In the genomic region with DNA sequence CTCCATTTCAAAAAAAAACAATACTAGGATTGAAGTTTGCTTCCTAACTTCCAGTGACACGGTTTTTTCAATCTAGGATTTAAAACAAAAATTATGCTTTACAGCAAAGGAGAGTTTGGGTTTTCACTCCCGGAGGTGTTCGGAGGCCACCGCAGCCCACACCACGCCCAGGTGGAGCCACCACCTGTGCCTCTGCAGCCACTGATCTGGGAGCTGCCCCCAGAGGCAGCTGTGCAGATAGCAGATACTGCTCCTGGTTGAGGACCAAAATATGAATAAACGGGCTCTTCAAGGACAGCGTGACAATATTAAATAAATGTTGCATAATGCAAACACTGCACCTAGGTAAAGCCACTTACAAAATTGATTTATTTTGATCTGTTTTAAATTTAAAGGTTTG, we compare ENCODE assay signal across 19 cellular contexts. TPM values are rescaled to one million over a fixed set of nuclear protein-coding genes. Genes with fewer than 3 reads are reported as not detected.
DNase-seq lines count a peak whose midpoint lies in the region; ATAC-seq and TF ChIP-seq lines count a peak whose summit lies in the region.
"Had no signal": no experiment of that assay in that cellular context is flagged by ENCODE, and none has a peak within 500 bp of the region (broad histone marks: within the 10 kb centered on the region; RNA-seq: fewer than 3 reads in every experiment).

No MANE protein-coding gene starts in this region.

- H3K27me3 ChIP-seq in Caco-2 (replicated peaks; ENCODE audit: control insufficient read depth, insufficient read depth, low read length) (no peaks in the 10 kb centered on the region), GM23338 (ENCODE audit: insufficient read depth) (no peaks in the 10 kb centered on the region)
- H3K27me3 ChIP-seq: right lobe of liver had no signal

- H3K9me3 ChIP-seq in Caco-2 (no peaks in the 10 kb centered on the region), OCI-LY7 (ENCODE audit: low read length) (no peaks in the 10 kb centered on the region)
- H3K9me3 ChIP-seq: BLaER1, right lobe of liver, transverse colon had no signal

- no peaks in the 10 kb centered on the region for H3K27me3 Mint-ChIP-seq in Caco-2 (ENCODE audit: insufficient read depth, unreplicated experiment)
- H3K27me3 Mint-ChIP-seq in GM23338 (ENCODE audit: insufficient read depth, low read depth, poor library complexity), result peaks cover 4% of the 10 kb centered on the region
- peaks cover 49% of the 10 kb centered on the region for H3K27me3 Mint-ChIP-seq in stimulated activated memory B cell treated with anti-CD40 and anti-IgM and Interleukin-4, amounts not matched to agents 10 μg/mL and 1 μg/mL and 100 μg/mL, for 72 hours
- peaks cover 13% of the 10 kb centered on the region for H3K27me3 Mint-ChIP-seq in activated CD4-positive, alpha-beta T cell treated with anti-CD3 and anti-CD28 coated beads, Interleukin-2, amount 10 ng/mL, durations not matched to agents 7 days and 5 days

- H3K4me3 Mint-ChIP-seq in Caco-2 (ENCODE audit: unreplicated experiment), result no peak overlapping the region
- H3K4me3 Mint-ChIP-seq in GM23338, result no peak overlapping the region
- H3K4me3 Mint-ChIP-seq in stimulated activated memory B cell treated with anti-CD40 and anti-IgM and Interleukin-4, amounts not matched to agents 10 μg/mL and 1 μg/mL and 100 μg/mL, for 72 hours, result no peak overlapping the region
- H3K4me3 Mint-ChIP-seq in activated CD4-positive, alpha-beta T cell treated with anti-CD3 and anti-CD28 coated beads, Interleukin-2, amount 10 ng/mL, durations not matched to agents 7 days and 5 days, result no peak overlapping the region
- H3K4me3 Mint-ChIP-seq: activated B cell treated with CpG ODN at 0.5 μM for 24 hours, brain, nephron had no signal

- peak in 1 of 2 experiments; percentile 41 for DNase-seq in Caco-2
- no peak for DNase-seq in GM23338 (ENCODE audit: low spot score)
- peak; percentile 5 for DNase-seq in OCI-LY7 (ENCODE audit: low spot score)
- DNase-seq in iPS-NIHi11 (ENCODE audit: low spot score), result peak; percentile 59
- DNase-seq in SHP77 treated with DMSO at 0.1 percent for 48 hours (lab: John Stamatoyannopoulos, UW), result no peak
- no peak for DNase-seq in activated CD4-positive, alpha-beta T cell treated with anti-CD3 and anti-CD28 coated beads, Interleukin-2, amount 10 ng/mL, durations not matched to agents 7 days and 5 days
- DNase-seq: activated B cell treated with CpG ODN at 0.5 μM for 24 hours; effector CD8-positive, alpha-beta T cell; EL; NCI-H2081; stimulated activated CD4-positive, alpha-beta T cell treated with anti-CD3 and anti-CD28 coated beads, Interleukin-4, amount 100 ng/mL, for 1 hour; transverse colon had no signal

- H3K36me3 Mint-ChIP-seq in Caco-2 (ENCODE audit: insufficient read depth, unreplicated experiment) (no peaks in the 10 kb centered on the region), GM23338 (ENCODE audit: low read depth) (no peaks in the 10 kb centered on the region)
- H3K36me3 Mint-ChIP-seq in stimulated activated memory B cell treated with anti-CD40 and anti-IgM and Interleukin-4, amounts not matched to agents 10 μg/mL and 1 μg/mL and 100 μg/mL, for 72 hours, result no peaks in the 10 kb centered on the region
- H3K36me3 Mint-ChIP-seq in activated CD4-positive, alpha-beta T cell treated with anti-CD3 and anti-CD28 coated beads, Interleukin-2, amount 10 ng/mL, durations not matched to agents 7 days and 5 days (ENCODE audit: low read depth), result no peaks in the 10 kb centered on the region
- H3K36me3 Mint-ChIP-seq: brain had no signal

- no peaks in the 10 kb centered on the region for H4K20me1 ChIP-seq in GM23338 (replicated peaks; ENCODE audit: insufficient read depth)
- H4K20me1 ChIP-seq in OCI-LY7 (ENCODE audit: insufficient read depth, low read length), result no peaks in the 10 kb centered on the region
- H4K20me1 ChIP-seq: BLaER1 had no signal

- CTCF ChIA-PET in Caco-2 (lab: Charles Lee), result interaction anchor here (0.6 to 1.0 kb wide), 3 partner anchors 30 to 449 kb away, joined by 3 read pairs; a partner anchor contains a TSS
- CTCF ChIA-PET in OCI-LY7 (lab: Charles Lee; ENCODE audit: unreplicated experiment), result no interaction called here
- CTCF ChIA-PET in activated CD4-positive, alpha-beta T cell treated with anti-CD3 and anti-CD28 coated beads, Interleukin-2, amount 10 ng/mL, durations not matched to agents 7 days and 5 days (lab: Charles Lee), result interaction anchor here (0.7 to 1.2 kb wide), 2 partner anchors 12 to 45 kb away, joined by 3 to 5 read pairs; no protein-coding TSS in a partner anchor

- H3K27ac Mint-ChIP-seq in Caco-2 (ENCODE audit: unreplicated experiment) (no peak overlapping the region), GM23338 (no peak overlapping the region)
- H3K27ac Mint-ChIP-seq in stimulated activated memory B cell treated with anti-CD40 and anti-IgM and Interleukin-4, amounts not matched to agents 10 μg/mL and 1 μg/mL and 100 μg/mL, for 72 hours, result no peak overlapping the region
- H3K27ac Mint-ChIP-seq in activated CD4-positive, alpha-beta T cell treated with anti-CD3 and anti-CD28 coated beads, Interleukin-2, amount 10 ng/mL, durations not matched to agents 7 days and 5 days, result no peak overlapping the region
- H3K27ac Mint-ChIP-seq: activated B cell treated with CpG ODN at 0.5 μM for 24 hours, brain, nephron had no signal

- no peaks in the 10 kb centered on the region for H3K9me3 Mint-ChIP-seq in Caco-2 (ENCODE audit: unreplicated experiment)
- H3K9me3 Mint-ChIP-seq in GM23338, result no peaks in the 10 kb centered on the region
- no peaks in the 10 kb centered on the region for H3K9me3 Mint-ChIP-seq in stimulated activated memory B cell treated with anti-CD40 and anti-IgM and Interleukin-4, amounts not matched to agents 10 μg/mL and 1 μg/mL and 100 μg/mL, for 72 hours
- no peaks in the 10 kb centered on the region for H3K9me3 Mint-ChIP-seq in activated CD4-positive, alpha-beta T cell treated with anti-CD3 and anti-CD28 coated beads, Interleukin-2, amount 10 ng/mL, durations not matched to agents 7 days and 5 days
- H3K9me3 Mint-ChIP-seq: activated B cell treated with CpG ODN at 0.5 μM for 24 hours, nephron had no signal

- POLR2A ChIA-PET in Caco-2 (lab: Charles Lee), result no interaction called here
- POLR2A ChIA-PET in OCI-LY7 (lab: Charles Lee), result no interaction called here
- POLR2A ChIA-PET in activated CD4-positive, alpha-beta T cell treated with anti-CD3 and anti-CD28 coated beads, Interleukin-2, amount 10 ng/mL, durations not matched to agents 7 days and 5 days (lab: Charles Lee), result no interaction called here

- H3K79me2 ChIP-seq in GM23338 (replicated peaks; ENCODE audit: insufficient read depth) (no peaks in the 10 kb centered on the region), OCI-LY7 (ENCODE audit: insufficient read depth, low read depth, low read length) (no peaks in the 10 kb centered on the region)

- H3K36me3 ChIP-seq in Caco-2 (ENCODE audit: control insufficient read depth, insufficient read depth, low read length) (no peaks in the 10 kb centered on the region), GM23338 (ENCODE audit: insufficient read depth) (no peaks in the 10 kb centered on the region), OCI-LY7 (ENCODE audit: insufficient read depth, low read length) (no peaks in the 10 kb centered on the region)
- H3K36me3 ChIP-seq: BLaER1, right lobe of liver, transverse colon had no signal

- H3K27ac ChIP-seq in GM23338 (ENCODE audit: low read depth) (no peak overlapping the region), OCI-LY7 (ENCODE audit: low read depth, low read length, poor library complexity, severe bottlenecking) (no peak overlapping the region)
- H3K27ac ChIP-seq: BLaER1, right lobe of liver, transverse colon had no signal

- BruUV-seq in Caco-2 (replicated peaks; lab: Mats Ljungman, UMichigan) (no TSS peak), OCI-LY7 (replicated peaks; lab: Mats Ljungman, UMichigan) (no TSS peak)

- H3K4me1 ChIP-seq in Caco-2, result peaks cover 2% of the 10 kb centered on the region; the same call in 1 of the 2 replicates
- H3K4me1 ChIP-seq in GM23338 (ENCODE audit: insufficient read depth), result no peaks in the 10 kb centered on the region
- no peaks in the 10 kb centered on the region for H3K4me1 ChIP-seq in OCI-LY7 (ENCODE audit: insufficient read depth, low read length, poor library complexity, severe bottlenecking)

- H3K4me1 Mint-ChIP-seq in Caco-2 (ENCODE audit: low read depth, unreplicated experiment) (peaks cover 7% of the 10 kb centered on the region), GM23338 (no peaks in the 10 kb centered on the region; the same call in 1 of the 3 replicates)
- no peaks in the 10 kb centered on the region for H3K4me1 Mint-ChIP-seq in stimulated activated memory B cell treated with anti-CD40 and anti-IgM and Interleukin-4, amounts not matched to agents 10 μg/mL and 1 μg/mL and 100 μg/mL, for 72 hours
- H3K4me1 Mint-ChIP-seq in activated CD4-positive, alpha-beta T cell treated with anti-CD3 and anti-CD28 coated beads, Interleukin-2, amount 10 ng/mL, durations not matched to agents 7 days and 5 days, result no peaks in the 10 kb centered on the region
- H3K4me1 Mint-ChIP-seq: activated B cell treated with CpG ODN at 0.5 μM for 24 hours had no signal

- intact Hi-C loops in Caco-2 (cut with micrococcal nuclease; ENCODE audit: unreplicated experiment), result loop anchor here (10.0 kb wide), 1 partner anchor 466 kb away; no protein-coding TSS in a partner anchor
- intact Hi-C loops in OCI-LY7 (cut with micrococcal nuclease; ENCODE audit: unreplicated experiment), result no loop called here

- H3K4me3 ChIP-seq in Caco-2 (ENCODE audit: low read depth, low read length) (no peak overlapping the region), GM23338 (no peak overlapping the region), OCI-LY7 (ENCODE audit: low read depth, low read length, poor library complexity, severe bottlenecking) (no peak overlapping the region)
- H3K4me3 ChIP-seq: BLaER1, lung, right lobe of liver, transverse colon had no signal

- TF ChIP-seq CTCF in Caco-2 (IDR thresholded peaks at IDR 0.05; ENCODE audit: insufficient read depth in 1 of 2, low read depth in 1 of 2, low read length in 1 of 2, severe bottlenecking in 1 of 2, unreplicated experiment in 1 of 2) (peak; percentile 35 to 37), GM23338 (conservative IDR thresholded peaks at IDR 0.05; ENCODE audit: low read depth in 2 of 2) (peak; percentile 29 to 31; a peak in 3 of 4 replicates), OCI-LY7 (conservative IDR thresholded peaks at IDR 0.05; ENCODE audit: low read length) (peak; percentile 45)

- no peak overlapping the region for H3K4me2 ChIP-seq in GM23338
- no peak overlapping the region for H3K4me2 ChIP-seq in OCI-LY7 (ENCODE audit: low read length)
- H3K4me2 ChIP-seq: BLaER1 had no signal

- ATAC-seq in GM23338, result peak; percentile 72
- ATAC-seq in stimulated activated memory B cell treated with anti-CD40 and anti-IgM and Interleukin-4, amounts not matched to agents 10 μg/mL and 1 μg/mL and 100 μg/mL, for 72 hours, result no peak
- ATAC-seq in GM18517 (IDR thresholded peaks at IDR 0.05; ENCODE audit: unreplicated experiment), result no peak
- ATAC-seq: right lobe of liver had no signal

- no peaks in the 10 kb centered on the region for H3F3A ChIP-seq in GM23338 (replicated peaks; ENCODE audit: low read depth)

- H2AFZ ChIP-seq in GM23338 (no peak overlapping the region), OCI-LY7 (ENCODE audit: low read length) (no peak overlapping the region)

- H3K9me2 ChIP-seq in GM23338 (ENCODE audit: insufficient read depth) (no peaks in the 10 kb centered on the region), OCI-LY7 (ENCODE audit: insufficient read depth, low read length) (no peaks in the 10 kb centered on the region)

RNA-seq across cellular contexts. Expression of a gene that starts 30.2 kb away (rescaled TPM):
- total RNA-seq in Caco-2 (2022) (6.6 and 8.1 TPM in 2 replicates), OCI-LY7 (2022) (0.28 TPM in 1 of 2 replicates, not detected in the other)
- total RNA-seq in GM23338 (2014; rRNA removed; shearing (Covaris generic)), result 4.6 and 4.8 TPM in 2 replicates
- polyA plus RNA-seq in GM23338 (2016; fragmentation: Nextera tagmentation; extraction: Ambion mirVana), result 2.2 and 2.6 TPM in 2 replicates
- total RNA-seq in OCI-LY7 (2014; rRNA removed; shearing (Covaris generic)), result 0.05 TPM in 1 of 2 replicates, not detected in the other
- total RNA-seq in activated CD4-positive, alpha-beta T cell treated with anti-CD3 and anti-CD28 coated beads, Interleukin-2, amount 10 ng/mL, durations not matched to agents 7 days and 5 days, result under 1 TPM; 0.55 to 0.58 TPM

RNA-seq across cellular contexts. Expression of a gene that starts 45.9 kb away (rescaled TPM):
- total RNA-seq in Caco-2 (2022) (20.9 and 21.0 TPM in 2 replicates), OCI-LY7 (2022) (32.9 and 34.8 TPM in 2 replicates)
- total RNA-seq in GM23338 (2014; rRNA removed; shearing (Covaris generic)), result 14.4 and 16.7 TPM in 2 replicates
- polyA plus RNA-seq in GM23338 (2016; fragmentation: Nextera tagmentation; extraction: Ambion mirVana), result 5.8 and 7.2 TPM in 2 replicates
- 12.8 and 15.2 TPM in 2 replicates for total RNA-seq in OCI-LY7 (2014; rRNA removed; shearing (Covaris generic))
- 10 to 100 TPM; 29.8 to 33.0 TPM for total RNA-seq in activated CD4-positive, alpha-beta T cell treated with anti-CD3 and anti-CD28 coated beads, Interleukin-2, amount 10 ng/mL, durations not matched to agents 7 days and 5 days

Comparison
In these comparisons a context has a peak if more than half of its experiments do, and no peak if none do; other contexts are left out.
1. DNase-seq: peak in OCI-LY7 (single experiment) and iPS-NIHi11 (single experiment); none in GM23338 (single experiment), SHP77 treated with DMSO at 0.1 percent for 48 hours (single experiment) and activated CD4-positive, alpha-beta T cell treated with anti-CD3 and anti-CD28 coated beads, Interleukin-2, amount 10 ng/mL, durations not matched to agents 7 days and 5 days (single experiment).
2. Peak in every context shown above with its lines, with median percentiles within 50 percentile points of each other: CTCF ChIP-seq.